In the genomic region with DNA sequence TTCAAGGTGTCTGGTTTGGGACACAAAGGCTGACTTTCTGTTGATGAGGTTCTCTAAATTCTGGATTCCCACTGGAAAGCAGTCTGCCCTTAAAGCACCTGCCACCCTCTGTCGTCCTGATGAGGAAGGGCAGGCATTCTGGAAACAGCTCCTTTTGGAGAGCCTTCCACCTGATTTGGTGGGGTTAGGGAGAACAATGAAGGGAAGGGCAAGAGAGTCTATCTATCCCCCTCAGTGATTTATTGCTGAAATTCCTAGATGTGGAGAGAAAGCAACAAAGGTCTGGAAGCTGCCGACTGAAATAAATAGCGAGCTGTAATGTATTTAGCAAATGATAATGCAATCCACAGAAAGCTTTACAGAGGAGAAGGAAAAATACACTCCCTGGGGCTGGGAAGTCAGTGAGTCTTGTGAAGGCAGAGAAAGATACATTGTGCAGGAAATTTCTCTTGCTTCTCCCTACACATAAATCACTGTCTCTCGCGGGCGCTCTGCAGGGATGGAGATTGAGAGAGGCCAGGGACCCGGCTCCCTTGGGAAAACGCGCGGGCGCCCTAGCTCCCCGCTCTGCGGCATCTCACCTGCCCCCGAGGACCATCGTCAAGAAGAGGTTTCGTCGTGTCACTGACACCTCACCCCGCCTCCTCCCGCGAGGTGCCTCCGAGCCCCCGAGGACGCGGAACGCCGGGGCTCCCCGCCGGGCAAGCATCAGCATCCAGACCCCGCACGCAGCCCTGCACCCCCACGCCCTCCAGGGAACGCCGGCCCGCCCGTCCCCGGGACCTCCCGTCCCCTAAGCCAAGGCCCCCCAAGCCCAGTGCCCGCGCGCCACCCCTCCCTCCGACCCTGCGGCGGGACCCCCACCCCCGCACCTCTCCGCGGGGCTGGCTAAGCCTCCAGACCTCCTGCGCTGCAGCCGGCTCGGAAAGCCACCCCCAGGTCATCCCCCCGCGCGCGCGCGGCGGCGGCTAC, we compare ENCODE assay signal across 1 cellular context.
TF ChIP-seq lines count a peak whose summit lies in the region.

No MANE protein-coding gene starts in this region.

TF ChIP-seq in GM23338, 12 proteins besides CTCF, POLR2A, EP300 and RAD21 (continued from another document):
- TF ChIP-seq, protein P1, sequence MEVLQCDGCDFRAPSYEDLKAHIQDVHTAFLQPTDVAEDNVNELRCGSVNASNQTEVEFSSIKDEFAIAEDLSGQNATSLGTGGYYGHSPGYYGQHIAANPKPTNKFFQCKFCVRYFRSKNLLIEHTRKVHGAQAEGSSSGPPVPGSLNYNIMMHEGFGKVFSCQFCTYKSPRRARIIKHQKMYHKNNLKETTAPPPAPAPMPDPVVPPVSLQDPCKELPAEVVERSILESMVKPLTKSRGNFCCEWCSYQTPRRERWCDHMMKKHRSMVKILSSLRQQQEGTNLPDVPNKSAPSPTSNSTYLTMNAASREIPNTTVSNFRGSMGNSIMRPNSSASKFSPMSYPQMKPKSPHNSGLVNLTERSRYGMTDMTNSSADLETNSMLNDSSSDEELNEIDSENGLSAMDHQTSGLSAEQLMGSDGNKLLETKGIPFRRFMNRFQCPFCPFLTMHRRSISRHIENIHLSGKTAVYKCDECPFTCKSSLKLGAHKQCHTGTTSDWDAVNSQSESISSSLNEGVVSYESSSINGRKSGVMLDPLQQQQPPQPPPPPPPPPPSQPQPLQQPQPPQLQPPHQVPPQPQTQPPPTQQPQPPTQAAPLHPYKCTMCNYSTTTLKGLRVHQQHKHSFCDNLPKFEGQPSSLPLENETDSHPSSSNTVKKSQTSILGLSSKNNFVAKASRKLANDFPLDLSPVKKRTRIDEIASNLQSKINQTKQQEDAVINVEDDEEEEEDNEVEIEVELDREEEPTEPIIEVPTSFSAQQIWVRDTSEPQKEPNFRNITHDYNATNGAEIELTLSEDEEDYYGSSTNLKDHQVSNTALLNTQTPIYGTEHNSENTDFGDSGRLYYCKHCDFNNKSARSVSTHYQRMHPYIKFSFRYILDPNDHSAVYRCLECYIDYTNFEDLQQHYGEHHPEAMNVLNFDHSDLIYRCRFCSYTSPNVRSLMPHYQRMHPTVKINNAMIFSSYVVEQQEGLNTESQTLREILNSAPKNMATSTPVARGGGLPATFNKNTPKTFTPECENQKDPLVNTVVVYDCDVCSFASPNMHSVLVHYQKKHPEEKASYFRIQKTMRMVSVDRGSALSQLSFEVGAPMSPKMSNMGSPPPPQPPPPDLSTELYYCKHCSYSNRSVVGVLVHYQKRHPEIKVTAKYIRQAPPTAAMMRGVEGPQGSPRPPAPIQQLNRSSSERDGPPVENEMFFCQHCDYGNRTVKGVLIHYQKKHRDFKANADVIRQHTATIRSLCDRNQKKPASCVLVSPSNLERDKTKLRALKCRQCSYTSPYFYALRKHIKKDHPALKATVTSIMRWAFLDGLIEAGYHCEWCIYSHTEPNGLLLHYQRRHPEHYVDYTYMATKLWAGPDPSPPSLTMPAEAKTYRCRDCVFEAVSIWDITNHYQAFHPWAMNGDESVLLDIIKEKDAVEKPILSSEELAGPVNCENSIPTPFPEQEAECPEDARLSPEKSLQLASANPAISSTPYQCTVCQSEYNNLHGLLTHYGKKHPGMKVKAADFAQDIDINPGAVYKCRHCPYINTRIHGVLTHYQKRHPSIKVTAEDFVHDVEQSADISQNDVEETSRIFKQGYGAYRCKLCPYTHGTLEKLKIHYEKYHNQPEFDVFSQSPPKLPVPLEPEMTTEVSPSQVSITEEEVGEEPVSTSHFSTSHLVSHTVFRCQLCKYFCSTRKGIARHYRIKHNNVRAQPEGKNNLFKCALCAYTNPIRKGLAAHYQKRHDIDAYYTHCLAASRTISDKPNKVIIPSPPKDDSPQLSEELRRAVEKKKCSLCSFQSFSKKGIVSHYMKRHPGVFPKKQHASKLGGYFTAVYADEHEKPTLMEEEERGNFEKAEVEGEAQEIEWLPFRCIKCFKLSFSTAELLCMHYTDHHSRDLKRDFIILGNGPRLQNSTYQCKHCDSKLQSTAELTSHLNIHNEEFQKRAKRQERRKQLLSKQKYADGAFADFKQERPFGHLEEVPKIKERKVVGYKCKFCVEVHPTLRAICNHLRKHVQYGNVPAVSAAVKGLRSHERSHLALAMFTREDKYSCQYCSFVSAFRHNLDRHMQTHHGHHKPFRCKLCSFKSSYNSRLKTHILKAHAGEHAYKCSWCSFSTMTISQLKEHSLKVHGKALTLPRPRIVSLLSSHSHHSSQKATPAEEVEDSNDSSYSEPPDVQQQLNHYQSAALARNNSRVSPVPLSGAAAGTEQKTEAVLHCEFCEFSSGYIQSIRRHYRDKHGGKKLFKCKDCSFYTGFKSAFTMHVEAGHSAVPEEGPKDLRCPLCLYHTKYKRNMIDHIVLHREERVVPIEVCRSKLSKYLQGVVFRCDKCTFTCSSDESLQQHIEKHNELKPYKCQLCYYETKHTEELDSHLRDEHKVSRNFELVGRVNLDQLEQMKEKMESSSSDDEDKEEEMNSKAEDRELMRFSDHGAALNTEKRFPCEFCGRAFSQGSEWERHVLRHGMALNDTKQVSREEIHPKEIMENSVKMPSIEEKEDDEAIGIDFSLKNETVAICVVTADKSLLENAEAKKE (CRISPR knock-in tag; IDR thresholded peaks at IDR 0.05) = no peak
- TF ChIP-seq, protein P2, sequence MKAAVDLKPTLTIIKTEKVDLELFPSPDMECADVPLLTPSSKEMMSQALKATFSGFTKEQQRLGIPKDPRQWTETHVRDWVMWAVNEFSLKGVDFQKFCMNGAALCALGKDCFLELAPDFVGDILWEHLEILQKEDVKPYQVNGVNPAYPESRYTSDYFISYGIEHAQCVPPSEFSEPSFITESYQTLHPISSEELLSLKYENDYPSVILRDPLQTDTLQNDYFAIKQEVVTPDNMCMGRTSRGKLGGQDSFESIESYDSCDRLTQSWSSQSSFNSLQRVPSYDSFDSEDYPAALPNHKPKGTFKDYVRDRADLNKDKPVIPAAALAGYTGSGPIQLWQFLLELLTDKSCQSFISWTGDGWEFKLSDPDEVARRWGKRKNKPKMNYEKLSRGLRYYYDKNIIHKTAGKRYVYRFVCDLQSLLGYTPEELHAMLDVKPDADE (IDR thresholded peaks at IDR 0.05) = no peak
